Comparison of ENCODE assay signal across 1 cellular context in genomic region chr14:21268612-21269251, GRCh38.
A peak's percentile ranks its signal among the peaks of the same experiment; 100 is the strongest.
TF ChIP-seq lines count a peak whose summit lies in the region.

No MANE protein-coding gene starts in this region.

TF ChIP-seq in HepG2, 621 proteins besides CTCF, POLR2A, EP300 and RAD21 (continued from another document):
- TF ChIP-seq, protein P1, sequence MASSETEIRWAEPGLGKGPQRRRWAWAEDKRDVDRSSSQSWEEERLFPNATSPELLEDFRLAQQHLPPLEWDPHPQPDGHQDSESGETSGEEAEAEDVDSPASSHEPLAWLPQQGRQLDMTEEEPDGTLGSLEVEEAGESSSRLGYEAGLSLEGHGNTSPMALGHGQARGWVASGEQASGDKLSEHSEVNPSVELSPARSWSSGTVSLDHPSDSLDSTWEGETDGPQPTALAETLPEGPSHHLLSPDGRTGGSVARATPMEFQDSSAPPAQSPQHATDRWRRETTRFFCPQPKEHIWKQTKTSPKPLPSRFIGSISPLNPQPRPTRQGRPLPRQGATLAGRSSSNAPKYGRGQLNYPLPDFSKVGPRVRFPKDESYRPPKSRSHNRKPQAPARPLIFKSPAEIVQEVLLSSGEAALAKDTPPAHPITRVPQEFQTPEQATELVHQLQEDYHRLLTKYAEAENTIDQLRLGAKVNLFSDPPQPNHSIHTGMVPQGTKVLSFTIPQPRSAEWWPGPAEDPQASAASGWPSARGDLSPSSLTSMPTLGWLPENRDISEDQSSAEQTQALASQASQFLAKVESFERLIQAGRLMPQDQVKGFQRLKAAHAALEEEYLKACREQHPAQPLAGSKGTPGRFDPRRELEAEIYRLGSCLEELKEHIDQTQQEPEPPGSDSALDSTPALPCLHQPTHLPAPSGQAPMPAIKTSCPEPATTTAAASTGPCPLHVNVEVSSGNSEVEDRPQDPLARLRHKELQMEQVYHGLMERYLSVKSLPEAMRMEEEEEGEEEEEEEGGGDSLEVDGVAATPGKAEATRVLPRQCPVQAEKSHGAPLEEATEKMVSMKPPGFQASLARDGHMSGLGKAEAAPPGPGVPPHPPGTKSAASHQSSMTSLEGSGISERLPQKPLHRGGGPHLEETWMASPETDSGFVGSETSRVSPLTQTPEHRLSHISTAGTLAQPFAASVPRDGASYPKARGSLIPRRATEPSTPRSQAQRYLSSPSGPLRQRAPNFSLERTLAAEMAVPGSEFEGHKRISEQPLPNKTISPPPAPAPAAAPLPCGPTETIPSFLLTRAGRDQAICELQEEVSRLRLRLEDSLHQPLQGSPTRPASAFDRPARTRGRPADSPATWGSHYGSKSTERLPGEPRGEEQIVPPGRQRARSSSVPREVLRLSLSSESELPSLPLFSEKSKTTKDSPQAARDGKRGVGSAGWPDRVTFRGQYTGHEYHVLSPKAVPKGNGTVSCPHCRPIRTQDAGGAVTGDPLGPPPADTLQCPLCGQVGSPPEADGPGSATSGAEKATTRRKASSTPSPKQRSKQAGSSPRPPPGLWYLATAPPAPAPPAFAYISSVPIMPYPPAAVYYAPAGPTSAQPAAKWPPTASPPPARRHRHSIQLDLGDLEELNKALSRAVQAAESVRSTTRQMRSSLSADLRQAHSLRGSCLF (CRISPR knock-in tag; IDR thresholded peaks at IDR 0.05; ENCODE audit: borderline replicate concordance): no peak
- TF ChIP-seq TBL1XR1 (IDR thresholded peaks at IDR 0.05; ENCODE audit: borderline replicate concordance, low read length, partially characterized antibody): no peak
- TF ChIP-seq MYNN (CRISPR knock-in tag; IDR thresholded peaks at IDR 0.05; ENCODE audit: low read depth): no peak
- no peak; the same call in 1 of the 2 replicates for TF ChIP-seq KDM4B (CRISPR knock-in tag; IDR thresholded peaks at IDR 0.05)
- no peak for TF ChIP-seq UBTF (CRISPR knock-in tag; IDR thresholded peaks at IDR 0.05)
- peak; percentile 46; the same call in 1 of the 2 replicates for TF ChIP-seq ZNF468 (CRISPR knock-in tag; IDR thresholded peaks at IDR 0.05)
- TF ChIP-seq HNRNPH1 (optimal IDR thresholded peaks at IDR 0.05; ENCODE audit: low read depth, low read length): no peak
- no peak for TF ChIP-seq JUN (CRISPR knock-in tag; IDR thresholded peaks at IDR 0.05)
- TF ChIP-seq, protein P2, sequence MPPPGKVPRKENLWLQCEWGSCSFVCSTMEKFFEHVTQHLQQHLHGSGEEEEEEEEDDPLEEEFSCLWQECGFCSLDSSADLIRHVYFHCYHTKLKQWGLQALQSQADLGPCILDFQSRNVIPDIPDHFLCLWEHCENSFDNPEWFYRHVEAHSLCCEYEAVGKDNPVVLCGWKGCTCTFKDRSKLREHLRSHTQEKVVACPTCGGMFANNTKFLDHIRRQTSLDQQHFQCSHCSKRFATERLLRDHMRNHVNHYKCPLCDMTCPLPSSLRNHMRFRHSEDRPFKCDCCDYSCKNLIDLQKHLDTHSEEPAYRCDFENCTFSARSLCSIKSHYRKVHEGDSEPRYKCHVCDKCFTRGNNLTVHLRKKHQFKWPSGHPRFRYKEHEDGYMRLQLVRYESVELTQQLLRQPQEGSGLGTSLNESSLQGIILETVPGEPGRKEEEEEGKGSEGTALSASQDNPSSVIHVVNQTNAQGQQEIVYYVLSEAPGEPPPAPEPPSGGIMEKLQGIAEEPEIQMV (CRISPR knock-in tag; IDR thresholded peaks at IDR 0.05; ENCODE audit: low read depth): no peak
- TF ChIP-seq, protein P3, sequence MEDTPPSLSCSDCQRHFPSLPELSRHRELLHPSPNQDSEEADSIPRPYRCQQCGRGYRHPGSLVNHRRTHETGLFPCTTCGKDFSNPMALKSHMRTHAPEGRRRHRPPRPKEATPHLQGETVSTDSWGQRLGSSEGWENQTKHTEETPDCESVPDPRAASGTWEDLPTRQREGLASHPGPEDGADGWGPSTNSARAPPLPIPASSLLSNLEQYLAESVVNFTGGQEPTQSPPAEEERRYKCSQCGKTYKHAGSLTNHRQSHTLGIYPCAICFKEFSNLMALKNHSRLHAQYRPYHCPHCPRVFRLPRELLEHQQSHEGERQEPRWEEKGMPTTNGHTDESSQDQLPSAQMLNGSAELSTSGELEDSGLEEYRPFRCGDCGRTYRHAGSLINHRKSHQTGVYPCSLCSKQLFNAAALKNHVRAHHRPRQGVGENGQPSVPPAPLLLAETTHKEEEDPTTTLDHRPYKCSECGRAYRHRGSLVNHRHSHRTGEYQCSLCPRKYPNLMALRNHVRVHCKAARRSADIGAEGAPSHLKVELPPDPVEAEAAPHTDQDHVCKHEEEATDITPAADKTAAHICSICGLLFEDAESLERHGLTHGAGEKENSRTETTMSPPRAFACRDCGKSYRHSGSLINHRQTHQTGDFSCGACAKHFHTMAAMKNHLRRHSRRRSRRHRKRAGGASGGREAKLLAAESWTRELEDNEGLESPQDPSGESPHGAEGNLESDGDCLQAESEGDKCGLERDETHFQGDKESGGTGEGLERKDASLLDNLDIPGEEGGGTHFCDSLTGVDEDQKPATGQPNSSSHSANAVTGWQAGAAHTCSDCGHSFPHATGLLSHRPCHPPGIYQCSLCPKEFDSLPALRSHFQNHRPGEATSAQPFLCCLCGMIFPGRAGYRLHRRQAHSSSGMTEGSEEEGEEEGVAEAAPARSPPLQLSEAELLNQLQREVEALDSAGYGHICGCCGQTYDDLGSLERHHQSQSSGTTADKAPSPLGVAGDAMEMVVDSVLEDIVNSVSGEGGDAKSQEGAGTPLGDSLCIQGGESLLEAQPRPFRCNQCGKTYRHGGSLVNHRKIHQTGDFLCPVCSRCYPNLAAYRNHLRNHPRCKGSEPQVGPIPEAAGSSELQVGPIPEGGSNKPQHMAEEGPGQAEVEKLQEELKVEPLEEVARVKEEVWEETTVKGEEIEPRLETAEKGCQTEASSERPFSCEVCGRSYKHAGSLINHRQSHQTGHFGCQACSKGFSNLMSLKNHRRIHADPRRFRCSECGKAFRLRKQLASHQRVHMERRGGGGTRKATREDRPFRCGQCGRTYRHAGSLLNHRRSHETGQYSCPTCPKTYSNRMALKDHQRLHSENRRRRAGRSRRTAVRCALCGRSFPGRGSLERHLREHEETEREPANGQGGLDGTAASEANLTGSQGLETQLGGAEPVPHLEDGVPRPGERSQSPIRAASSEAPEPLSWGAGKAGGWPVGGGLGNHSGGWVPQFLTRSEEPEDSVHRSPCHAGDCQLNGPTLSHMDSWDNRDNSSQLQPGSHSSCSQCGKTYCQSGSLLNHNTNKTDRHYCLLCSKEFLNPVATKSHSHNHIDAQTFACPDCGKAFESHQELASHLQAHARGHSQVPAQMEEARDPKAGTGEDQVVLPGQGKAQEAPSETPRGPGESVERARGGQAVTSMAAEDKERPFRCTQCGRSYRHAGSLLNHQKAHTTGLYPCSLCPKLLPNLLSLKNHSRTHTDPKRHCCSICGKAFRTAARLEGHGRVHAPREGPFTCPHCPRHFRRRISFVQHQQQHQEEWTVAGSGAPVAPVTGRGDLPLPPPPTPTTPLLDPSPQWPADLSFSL (CRISPR knock-in tag; IDR thresholded peaks at IDR 0.05): no peak
- TF ChIP-seq HOXA3 (CRISPR knock-in tag; IDR thresholded peaks at IDR 0.05): no peak
- TF ChIP-seq NCOA1 (CRISPR knock-in tag; IDR thresholded peaks at IDR 0.05): peak; percentile 83; the same call in 1 of the 2 replicates
- TF ChIP-seq ZNF354B (CRISPR knock-in tag; IDR thresholded peaks at IDR 0.05): no peak
- no peak for TF ChIP-seq ZNF607 (CRISPR knock-in tag; IDR thresholded peaks at IDR 0.05; ENCODE audit: borderline replicate concordance)
- TF ChIP-seq ZNF20 (CRISPR knock-in tag; IDR thresholded peaks at IDR 0.05): no peak
- TF ChIP-seq ZSCAN30 (CRISPR knock-in tag; IDR thresholded peaks at IDR 0.05): no peak
- TF ChIP-seq ZNF33B (CRISPR knock-in tag; IDR thresholded peaks at IDR 0.05): 0 out of 2 replicates have a peak, but pooled peaks have one; percentile 13
- no peak for TF ChIP-seq KLF13 (CRISPR knock-in tag; IDR thresholded peaks at IDR 0.05)
- TF ChIP-seq MTERF4 (CRISPR knock-in tag; IDR thresholded peaks at IDR 0.05): 0 out of 2 replicates have a peak, but pooled peaks have one; percentile 22
- no peak for TF ChIP-seq ZBTB7B (CRISPR knock-in tag; IDR thresholded peaks at IDR 0.05)
